In the genomic region with DNA sequence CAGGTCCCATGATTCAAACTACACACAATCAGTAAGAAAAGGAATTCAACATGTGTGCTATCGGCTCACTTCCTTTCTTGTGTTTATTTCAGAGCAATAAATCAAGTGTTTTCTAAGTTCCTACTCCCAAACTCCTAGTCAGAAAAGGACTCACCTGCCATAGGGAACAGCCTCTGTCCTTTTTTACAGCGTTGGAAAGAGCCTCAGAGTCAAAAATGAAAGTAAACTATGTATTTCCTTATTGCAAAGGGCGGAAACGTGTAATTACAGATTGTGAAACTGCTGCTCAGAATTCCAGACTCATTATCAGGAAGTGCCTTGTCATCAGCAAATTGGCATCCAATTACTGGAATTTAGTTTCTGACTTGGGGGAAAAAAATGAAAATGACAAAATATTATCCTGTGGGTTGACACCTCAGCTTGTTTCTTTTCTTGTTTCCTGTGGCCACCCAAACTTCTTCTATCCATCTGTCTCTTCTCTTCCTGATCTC, we compare ENCODE assay signal across 8 cellular contexts. TPM values are rescaled to one million over a fixed set of nuclear protein-coding genes. Genes with fewer than 3 reads are reported as not detected.
DNase-seq lines count a peak whose midpoint lies in the region; ATAC-seq, FAIRE-seq and TF ChIP-seq lines count a peak whose summit lies in the region.

TSS of gene CASP4 (minus strand) at position 210 of the 491 bp plus-strand sequence. CDS start at position 161, 49 bp downstream.

- peaks cover 16% of the 10 kb centered on the region for H3K79me2 ChIP-seq in PC-3 (ENCODE audit: low read length)

- peak within 1 kb of the TSS; percentile 94 for H2AFZ ChIP-seq in PC-3 (ENCODE audit: low read length)

- H3K27ac ChIP-seq in PC-3 (ENCODE audit: low read length) (peak within 1 kb of the TSS; percentile 71), right lobe of liver (peak within 1 kb of the TSS; percentile 81 to 92 (median 90)), thyroid gland (peak within 1 kb of the TSS; percentile 58 to 83 (median 64))

- H3K4me1 ChIP-seq in PC-3 (ENCODE audit: insufficient read depth, low read length) (peaks cover 25% of the 10 kb centered on the region), right lobe of liver (peaks cover 0 to 30% (median 10%) of the 10 kb centered on the region in 4 donors), thyroid gland (peaks cover 0 to 7% of the 10 kb centered on the region in 2 donors)

- peak within 1 kb of the TSS; percentile 74 for H3K4me3 ChIP-seq in PC-3 (ENCODE audit: low read length)
- peak within 1 kb of the TSS; percentile 43 to 60 (median 54) for H3K4me3 ChIP-seq in right lobe of liver
- peak within 1 kb of the TSS in 2 of 3 donors; percentile 21 to 29 for H3K4me3 ChIP-seq in thyroid gland (replicated peaks in 1 of 3)

- DNase-seq in COR-L47 (lab: John Stamatoyannopoulos, UW) = peak; percentile 30
- DNase-seq in GM19239 (ENCODE audit: insufficient read length, low spot score) = no peak
- peak; percentile 81 for DNase-seq in PC-3
- peak; percentile 58 for DNase-seq in central memory CD4-positive, alpha-beta T cell
- DNase-seq in right lobe of liver = no peak
- no peak for DNase-seq in thyroid gland
- DNase-seq in HK-2 (ENCODE audit: unreplicated experiment) = no peak

- peak within 1 kb of the TSS; percentile 83 for H3K4me2 ChIP-seq in PC-3 (ENCODE audit: low read length)

- peak; percentile 48 for FAIRE-seq in GM19239 (lab: Jason Lieb, UNC)

- POLR2A ChIA-PET in PC-3 (lab: Charles Lee; ENCODE audit: unreplicated experiment) = no interaction called here

- H3K9me3 ChIP-seq in PC-3 (ENCODE audit: low read length) (no peaks in the 10 kb centered on the region), right lobe of liver (no peaks in the 10 kb centered on the region), thyroid gland (no peaks in the 10 kb centered on the region)

- peak within 1 kb of the TSS; percentile 73 for H3K9ac ChIP-seq in PC-3 (ENCODE audit: low read length)

- no peaks in the 10 kb centered on the region for H3F3A ChIP-seq in PC-3 (ENCODE audit: low read length, unreplicated experiment)

- intact Hi-C loops in PC-3 (cut with micrococcal nuclease) = loop anchor here (1.0 to 10.0 kb wide), 5 partner anchors 79 to 894 kb away; no protein-coding TSS in a partner anchor
- intact Hi-C loops in right lobe of liver (cut with DNase I) = no loop called here
- intact Hi-C loops in thyroid gland (cut with DNase I) = no loop called here

- H3K9me2 ChIP-seq in PC-3 (replicated peaks; ENCODE audit: low read length) = no peaks in the 10 kb centered on the region

- WGBS in right lobe of liver (ENCODE audit: insufficient coverage, low coverage, low lambda C conversion rate, missing lambda C conversion rate) = 1% methylated on average over 4 of the region's 4 CpGs
- WGBS in thyroid gland, 2 donors = 42 to 53% methylated on average over 4 of the region's 4 CpGs

- H3K27me3 ChIP-seq in PC-3 (ENCODE audit: low read length) (no peaks in the 10 kb centered on the region), right lobe of liver (no peaks in the 10 kb centered on the region), thyroid gland (no peaks in the 10 kb centered on the region)

- CTCF ChIA-PET in PC-3 (lab: Charles Lee) = no interaction called here

- TF ChIP-seq POLR2A in right lobe of liver (IDR thresholded peaks at IDR 0.05) = peak; percentile 94
- peak in 1 of 2 donors; percentile 46 for TF ChIP-seq POLR2A in thyroid gland (IDR thresholded peaks at IDR 0.05)

- TF ChIP-seq CTCF in PC-3 (conservative IDR thresholded peaks at IDR 0.05; ENCODE audit: low read depth, low read length) = no peak
- TF ChIP-seq CTCF in right lobe of liver (IDR thresholded peaks at IDR 0.05) = no peak
- no peak for TF ChIP-seq CTCF in thyroid gland (IDR thresholded peaks at IDR 0.05)

- no peaks in the 10 kb centered on the region for H4K20me1 ChIP-seq in PC-3 (ENCODE audit: low read length)

- no TSS peak for BruUV-seq in PC-3 (replicated peaks; lab: Mats Ljungman, UMichigan)

- peak; percentile 94 for ATAC-seq in HG03378 (IDR thresholded peaks at IDR 0.05; ENCODE audit: unreplicated experiment)
- ATAC-seq in PC-3 = peak; percentile 79
- ATAC-seq in right lobe of liver = peak; percentile 88 to 89 (median 88)

- H3K36me3 ChIP-seq in PC-3 (ENCODE audit: low read depth, low read length) = no peaks in the 10 kb centered on the region
- H3K36me3 ChIP-seq in right lobe of liver = no peaks in the 10 kb centered on the region
- H3K36me3 ChIP-seq in thyroid gland = no peaks in the 10 kb centered on the region

RNA-seq across cellular contexts. Expression of gene CASP4, which starts in this region (rescaled TPM):
- total RNA-seq in PC-3 (2014; rRNA removed) = 38.5 and 40.9 TPM in 2 replicates
- total RNA-seq in right lobe of liver = 100 to 1,000 TPM in 3 of 6 experiments, 10 to 100 TPM in 3; 16.2 to 126 (median 74.8) TPM
- total RNA-seq in thyroid gland = 10 to 100 TPM; 26.0 to 62.3 (median 36.4) TPM

Comparison
In these comparisons a context has a peak if more than half of its experiments do, and no peak if none do; other contexts are left out.
1. DNase-seq: peak in COR-L47 (single experiment), PC-3 (single experiment) and central memory CD4-positive, alpha-beta T cell (single experiment); none in GM19239 (single experiment), right lobe of liver (0 of 3), thyroid gland (0 of 2) and HK-2 (single experiment).
2. Peak in every context shown above with its lines, with median percentiles within 50 percentile points of each other: ATAC-seq, H3K27ac ChIP-seq and H3K4me3 ChIP-seq.